In the genomic region with DNA sequence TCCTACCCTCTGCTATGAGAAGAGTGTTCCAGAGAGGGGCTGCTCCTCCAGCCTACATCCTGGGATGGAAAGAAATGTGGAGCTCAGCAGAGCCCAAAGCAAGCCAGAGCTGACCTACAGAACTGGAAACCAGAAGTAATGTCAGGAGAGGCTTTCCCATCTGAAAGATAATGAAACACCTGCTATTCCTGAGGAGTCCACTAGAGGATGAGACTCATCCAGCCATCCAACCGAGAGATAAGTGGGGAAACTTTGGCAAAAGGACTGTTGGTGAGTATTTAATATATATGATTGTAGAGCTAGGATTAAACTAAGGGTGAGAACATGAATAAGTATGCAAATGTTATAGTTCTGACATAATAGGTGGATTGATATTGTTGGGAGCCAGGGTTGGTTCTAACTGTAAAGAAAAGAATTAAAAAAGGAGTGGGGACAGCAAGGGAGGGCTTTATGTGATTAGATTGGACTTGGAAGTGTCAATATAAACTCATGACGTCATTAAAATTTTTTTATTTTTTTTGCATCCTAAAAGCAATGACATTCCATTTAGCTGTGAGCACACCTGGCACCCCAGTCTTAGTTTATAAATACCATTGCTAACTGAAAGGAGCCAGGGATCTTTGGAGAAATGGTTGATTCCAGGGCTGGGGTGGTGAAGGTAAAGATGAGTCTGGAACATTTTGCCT, we compare ENCODE assay signal across 9 cellular contexts.
DNase-seq lines count a peak whose midpoint lies in the region; ATAC-seq, FAIRE-seq and TF ChIP-seq lines count a peak whose summit lies in the region.
"Had no signal": no experiment of that assay in that cellular context is flagged by ENCODE, and none has a peak within 500 bp of the region (broad histone marks: within the 10 kb centered on the region; RNA-seq: fewer than 3 reads in every experiment).

No MANE protein-coding gene starts in this region.

- H3K4me1 ChIP-seq in DND-41 (ENCODE audit: insufficient read depth, low read length) = no peaks in the 10 kb centered on the region

- DNase-seq in DND-41 = no peak
- DNase-seq in LHCN-M2 (ENCODE audit: low read depth) = peak; percentile 29
- DNase-seq in bronchial epithelial cell (ENCODE audit: low read depth) = no peak
- no peak for DNase-seq in osteocyte (ENCODE audit: extremely low spot score, unreplicated experiment)
- DNase-seq in effector memory CD8-positive, alpha-beta T cell = no peak
- no peak for DNase-seq in stimulated activated CD8-positive, alpha-beta memory T cell treated with anti-CD3 and anti-CD28 coated beads, Interleukin-4, amount 100 ng/mL, for 48 hours
- DNase-seq: cortex of kidney had no signal

- H4K20me1 ChIP-seq in DND-41 (ENCODE audit: insufficient read depth, low read length) = no peaks in the 10 kb centered on the region

- no peaks in the 10 kb centered on the region for H3K27me3 Mint-ChIP-seq in osteocyte (ENCODE audit: unreplicated experiment)
- peaks cover 35 to 54% of the 10 kb centered on the region in 2 donors for H3K27me3 Mint-ChIP-seq in effector memory CD8-positive, alpha-beta T cell

- no peaks in the 10 kb centered on the region for H3K79me2 ChIP-seq in DND-41 (ENCODE audit: insufficient read depth, low read length)

- H3K9me3 ChIP-seq in DND-41 (ENCODE audit: insufficient read depth, low read length, severe bottlenecking) = no peaks in the 10 kb centered on the region

- no peak for FAIRE-seq in bronchial epithelial cell (lab: Jason Lieb, UNC)

- H3K4me3 Mint-ChIP-seq in osteocyte (ENCODE audit: unreplicated experiment) = no peak overlapping the region
- no peak overlapping the region for H3K4me3 Mint-ChIP-seq in effector memory CD8-positive, alpha-beta T cell

- peak; percentile 38 for TF ChIP-seq CTCF in DND-41 (IDR thresholded peaks at IDR 0.05; ENCODE audit: borderline replicate concordance, extremely low read depth, low read length, poor library complexity, severe bottlenecking)
- TF ChIP-seq CTCF in bronchial epithelial cell (IDR thresholded peaks at IDR 0.05; ENCODE audit: insufficient read depth, low read length, severe bottlenecking) = peak; percentile 40
- TF ChIP-seq CTCF in osteocyte (IDR thresholded peaks at IDR 0.05) = peak; percentile 22

- H3K27me3 ChIP-seq in DND-41 (ENCODE audit: insufficient read depth, low read length, poor library complexity) (peaks cover 12% of the 10 kb centered on the region), bronchial epithelial cell (ENCODE audit: control insufficient read depth, insufficient read depth, low read length) (no peaks in the 10 kb centered on the region)

- peaks cover 42% of the 10 kb centered on the region for H3K4me1 Mint-ChIP-seq in osteocyte (ENCODE audit: unreplicated experiment)
- H3K4me1 Mint-ChIP-seq in effector memory CD8-positive, alpha-beta T cell (ENCODE audit: low read depth in 2 of 2) = no peaks in the 10 kb centered on the region

- no peak overlapping the region for H3K27ac ChIP-seq in DND-41 (ENCODE audit: low read length)

- peaks cover 14% of the 10 kb centered on the region for H3K36me3 Mint-ChIP-seq in osteocyte (ENCODE audit: unreplicated experiment)
- H3K36me3 Mint-ChIP-seq in effector memory CD8-positive, alpha-beta T cell (ENCODE audit: insufficient read depth) = no peaks in the 10 kb centered on the region

- H3K9ac ChIP-seq in DND-41 (ENCODE audit: low read depth, low read length) = no peak overlapping the region

- H3K27ac Mint-ChIP-seq in osteocyte (ENCODE audit: unreplicated experiment) = peak overlapping the region; percentile 57
- H3K27ac Mint-ChIP-seq in effector memory CD8-positive, alpha-beta T cell = no peak overlapping the region

- H3K4me2 ChIP-seq in DND-41 (ENCODE audit: insufficient read depth, low read length) = no peak overlapping the region

- H3K36me3 ChIP-seq in DND-41 (ENCODE audit: insufficient read depth, low read length) = no peaks in the 10 kb centered on the region
- H3K36me3 ChIP-seq in bronchial epithelial cell (ENCODE audit: control insufficient read depth, insufficient read depth, low read length) = no peaks in the 10 kb centered on the region

- H2AFZ ChIP-seq in DND-41 (ENCODE audit: low read depth, low read length) = no peak overlapping the region

- ATAC-seq in DND-41 (ENCODE audit: insufficient read depth, low read depth) (no peak), HG02884 (IDR thresholded peaks at IDR 0.05; ENCODE audit: unreplicated experiment) (no peak), GM19351 (IDR thresholded peaks at IDR 0.05; ENCODE audit: unreplicated experiment) (no peak)
- ATAC-seq in effector memory CD8-positive, alpha-beta T cell (replicated peaks) = no peak

- H3K9me3 Mint-ChIP-seq in osteocyte (ENCODE audit: unreplicated experiment) = peaks cover 5% of the 10 kb centered on the region
- no peaks in the 10 kb centered on the region for H3K9me3 Mint-ChIP-seq in effector memory CD8-positive, alpha-beta T cell

- H3K4me3 ChIP-seq in DND-41 (ENCODE audit: low read depth in 1 of 2, low read length in 2 of 2) (no peak overlapping the region), bronchial epithelial cell (ENCODE audit: low read depth, low read length) (no peak overlapping the region)
